In the genomic region with DNA sequence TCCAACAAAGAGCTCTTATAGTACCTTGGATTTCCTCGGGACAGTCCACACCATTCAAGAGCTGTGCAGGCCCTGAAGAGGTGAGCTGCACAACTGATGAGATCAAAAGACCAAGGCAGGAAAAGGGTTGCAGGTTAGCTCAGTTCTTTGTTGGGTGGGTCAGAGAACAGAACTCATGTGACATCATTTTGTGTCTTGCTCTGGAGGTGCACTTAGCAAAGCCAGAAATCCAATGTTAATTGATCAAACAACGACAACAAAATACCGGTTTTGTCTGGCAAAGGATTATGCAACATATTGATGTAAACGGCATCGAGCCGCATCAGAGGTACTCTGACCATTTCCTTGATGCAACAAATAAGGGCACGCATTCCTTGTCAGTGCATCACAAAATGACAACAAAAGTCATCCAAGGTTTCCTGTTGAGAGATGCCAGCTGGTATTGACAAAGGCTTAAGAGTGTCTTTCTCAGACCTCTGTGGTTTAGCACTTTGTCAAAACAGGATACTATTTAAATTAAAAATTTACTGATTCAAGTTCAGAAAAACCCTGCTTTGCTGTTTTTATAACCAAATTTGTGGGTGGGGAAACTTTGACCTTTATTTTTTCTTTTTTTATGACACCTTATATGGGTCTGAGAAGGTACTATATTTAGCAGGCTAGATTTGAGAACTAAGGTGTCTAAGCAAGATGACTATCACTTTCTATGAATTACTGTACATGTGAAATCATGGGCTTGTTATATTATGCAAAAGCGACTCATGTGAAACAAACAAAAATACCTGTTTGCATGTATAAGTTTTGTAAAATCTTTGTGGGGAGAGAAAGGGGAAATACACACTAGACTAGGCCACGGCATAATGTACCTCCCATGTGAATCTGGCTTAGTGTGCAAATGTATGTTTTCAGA, we compare ENCODE assay signal across 8 cellular contexts.
DNase-seq lines count a peak whose midpoint lies in the region; ATAC-seq and TF ChIP-seq lines count a peak whose summit lies in the region.

No MANE protein-coding gene starts in this region.

- peak overlapping the region; percentile 71 for H3K27ac ChIP-seq in PC-3 (ENCODE audit: low read length)
- H3K27ac ChIP-seq in vagina: no peak overlapping the region
- no peak overlapping the region for H3K27ac ChIP-seq in uterus

- H3K4me1 ChIP-seq in PC-3 (ENCODE audit: insufficient read depth, low read length) (peaks cover 38% of the 10 kb centered on the region), vagina (no peaks in the 10 kb centered on the region), uterus (no peaks in the 10 kb centered on the region)

- H3K4me2 ChIP-seq in PC-3 (ENCODE audit: low read length): peak overlapping the region; percentile 53

- peak; percentile 91 for ATAC-seq in GM18519 (IDR thresholded peaks at IDR 0.05; ENCODE audit: low FRiP score, unreplicated experiment)
- ATAC-seq in HG02588 (IDR thresholded peaks at IDR 0.05; ENCODE audit: unreplicated experiment): peak; percentile 86
- ATAC-seq in PC-3: peak; percentile 86

- H3K9ac ChIP-seq in PC-3 (ENCODE audit: low read length): peak overlapping the region; percentile 24

- TF ChIP-seq POLR2A in vagina (IDR thresholded peaks at IDR 0.05): no peak
- no peak for TF ChIP-seq POLR2A in uterus (IDR thresholded peaks at IDR 0.05)

- DNase-seq in PC-3: peak; percentile 95
- DNase-seq in fibroblast of gingiva (ENCODE audit: low read depth): peak; percentile 72
- no peak for DNase-seq in vagina (ENCODE audit: extremely low spot score in 2 of 2)
- no peak for DNase-seq in NCI-H510A (lab: John Stamatoyannopoulos, UW)
- no peak for DNase-seq in 8988T
- DNase-seq in uterus: no peak

- H4K20me1 ChIP-seq in PC-3 (ENCODE audit: low read length): no peaks in the 10 kb centered on the region

- H3K4me3 ChIP-seq in PC-3 (ENCODE audit: low read length) (no peak overlapping the region), vagina (no peak overlapping the region), uterus (no peak overlapping the region)

- H3K36me3 ChIP-seq in PC-3 (ENCODE audit: low read depth, low read length) (no peaks in the 10 kb centered on the region), vagina (no peaks in the 10 kb centered on the region), uterus (no peaks in the 10 kb centered on the region)

- POLR2A ChIA-PET in PC-3 (lab: Charles Lee; ENCODE audit: unreplicated experiment): no interaction called here

- intact Hi-C loops in PC-3 (cut with micrococcal nuclease): loop anchor here (5.0 kb wide), 1 partner anchor 120 kb away; no protein-coding TSS in a partner anchor
- intact Hi-C loops in vagina (cut with DNase I): no loop called here
- intact Hi-C loops in uterus (cut with DNase I; ENCODE audit: low total_unique reads): no loop called here

- no peaks in the 10 kb centered on the region for H3K27me3 ChIP-seq in PC-3 (ENCODE audit: low read length)
- H3K27me3 ChIP-seq in vagina: no peaks in the 10 kb centered on the region
- H3K27me3 ChIP-seq in uterus: no peaks in the 10 kb centered on the region

- no TSS peak for BruUV-seq in PC-3 (replicated peaks; lab: Mats Ljungman, UMichigan)

- no peak overlapping the region for H2AFZ ChIP-seq in PC-3 (ENCODE audit: low read length)

- H3K9me3 ChIP-seq in PC-3 (ENCODE audit: low read length) (no peaks in the 10 kb centered on the region), vagina (no peaks in the 10 kb centered on the region), uterus (no peaks in the 10 kb centered on the region)

- peaks cover 8% of the 10 kb centered on the region for H3F3A ChIP-seq in PC-3 (ENCODE audit: low read length, unreplicated experiment)

- no peaks in the 10 kb centered on the region for H3K9me2 ChIP-seq in PC-3 (replicated peaks; ENCODE audit: low read length)

- no peaks in the 10 kb centered on the region for H3K79me2 ChIP-seq in PC-3 (ENCODE audit: low read length)

- TF ChIP-seq CTCF in PC-3 (conservative IDR thresholded peaks at IDR 0.05; ENCODE audit: low read depth, low read length) (no peak), vagina (IDR thresholded peaks at IDR 0.05) (no peak), uterus (IDR thresholded peaks at IDR 0.05) (no peak)

- CTCF ChIA-PET in PC-3 (lab: Charles Lee): interaction anchor here (0.9 kb wide), 1 partner anchor 9 kb away, joined by 3 read pairs; no protein-coding TSS in a partner anchor

Comparison
In these comparisons a context has a peak if more than half of its experiments do, and no peak if none do; other contexts are left out.
1. DNase-seq: peak in PC-3 (single experiment) and fibroblast of gingiva (single experiment); none in vagina (0 of 2), NCI-H510A (single experiment), 8988T (single experiment) and uterus (0 of 2).
2. Peak in every context shown above with its lines, with median percentiles within 50 percentile points of each other: ATAC-seq.